ENCODE assay signal across 21 cellular contexts in the genomic region with DNA sequence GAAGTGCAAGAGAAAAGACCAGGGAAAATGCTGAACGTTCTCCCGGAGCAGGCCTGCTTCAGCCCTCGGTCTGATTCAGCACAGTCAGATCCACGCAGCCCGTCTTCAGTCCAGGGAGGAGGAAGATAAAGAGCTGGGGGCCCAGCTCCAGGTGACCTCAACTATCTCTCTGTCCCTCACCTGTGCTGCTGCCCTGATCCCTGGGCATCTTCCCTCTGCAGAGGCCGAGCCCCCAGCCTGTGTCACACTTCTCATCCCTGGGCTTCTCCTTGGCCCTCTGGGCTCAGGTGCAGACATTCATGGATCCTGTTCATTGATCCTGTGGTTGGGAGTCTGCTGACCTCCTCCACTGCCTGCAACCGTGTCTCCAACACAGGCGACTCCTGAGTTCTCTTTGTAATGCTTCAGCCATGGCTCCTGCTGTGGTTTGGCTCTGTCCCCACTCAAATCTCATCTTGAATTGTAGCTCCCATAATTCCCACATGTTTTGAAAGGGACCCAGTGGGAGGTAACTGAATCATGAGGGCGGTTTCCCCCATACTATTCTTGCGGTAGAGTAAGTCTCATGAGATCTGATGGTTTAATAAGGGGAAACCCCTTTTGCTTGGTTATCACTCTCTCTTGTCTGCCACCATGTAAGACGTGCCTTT. TPM values are rescaled to one million over a fixed set of nuclear protein-coding genes. Genes with fewer than 3 reads are reported as not detected.
DNase-seq lines count a peak whose midpoint lies in the region; ATAC-seq, FAIRE-seq and TF ChIP-seq lines count a peak whose summit lies in the region.
"Had no signal": no experiment of that assay in that cellular context is flagged by ENCODE, and none has a peak within 500 bp of the region (broad histone marks: within the 10 kb centered on the region; RNA-seq: fewer than 3 reads in every experiment).

No MANE protein-coding gene starts in this region.

- H3K9ac ChIP-seq in mesenchymal stem cell (ENCODE audit: low read length), result no peak overlapping the region

- no peak overlapping the region for H2AFZ ChIP-seq in mesenchymal stem cell (ENCODE audit: low read depth, low read length)

- peak overlapping the region in 1 of 2 experiments; percentile 51 for H3K4ac ChIP-seq in mesenchymal stem cell (ENCODE audit: low read depth in 1 of 2, low read length in 2 of 2)

- no peak overlapping the region for H2BK15ac ChIP-seq in mesenchymal stem cell (ENCODE audit: low read depth, poor library complexity, severe bottlenecking)

- no peaks in the 10 kb centered on the region for H3K9me3 ChIP-seq in mesenchymal stem cell (ENCODE audit: control insufficient read depth, low read length)
- no peaks in the 10 kb centered on the region for H3K9me3 ChIP-seq in thoracic aorta
- H3K9me3 ChIP-seq: gastrocnemius medialis, tibial nerve had no signal

- H4K8ac ChIP-seq in mesenchymal stem cell (ENCODE audit: low read length), result peak overlapping the region; percentile 27

- no peak overlapping the region for H2BK120ac ChIP-seq in mesenchymal stem cell (ENCODE audit: low read depth, low read length)

- FAIRE-seq in RCC 7860 (lab: Jason Lieb, UNC), result no peak

- peak overlapping the region; percentile 99 for H3K27ac ChIP-seq in brain microvascular endothelial cell
- H3K27ac ChIP-seq in mesenchymal stem cell (ENCODE audit: low read length, poor library complexity, severe bottlenecking), result peak overlapping the region; percentile 96
- peak overlapping the region; percentile 96 for H3K27ac ChIP-seq in thoracic aorta

- peak overlapping the region; percentile 37 to 80 for H3K18ac ChIP-seq in mesenchymal stem cell (ENCODE audit: low read depth in 1 of 2, low read length in 2 of 2)

- H3K4me3 ChIP-seq in brain microvascular endothelial cell (ENCODE audit: low read depth, low read length) (no peak overlapping the region), mesenchymal stem cell (ENCODE audit: insufficient read depth in 1 of 2, low read depth in 1 of 2, low read length in 2 of 2) (no peak overlapping the region), thoracic aorta (no peak overlapping the region)
- H3K4me3 ChIP-seq: gastrocnemius medialis, tibial nerve had no signal

- H3K27me3 ChIP-seq in brain microvascular endothelial cell (replicated peaks) (no peaks in the 10 kb centered on the region), mesenchymal stem cell (ENCODE audit: control insufficient read depth in 1 of 2, insufficient read depth in 1 of 2, low read length in 2 of 2) (no peaks in the 10 kb centered on the region), thoracic aorta (replicated peaks; ENCODE audit: insufficient read depth) (no peaks in the 10 kb centered on the region)
- H3K27me3 ChIP-seq: gastrocnemius medialis, tibial nerve had no signal

- H3K36me3 ChIP-seq in brain microvascular endothelial cell (replicated peaks) (peaks cover 66% of the 10 kb centered on the region), mesenchymal stem cell (ENCODE audit: control insufficient read depth in 1 of 2, insufficient read depth in 2 of 2, low read depth in 1 of 2, low read length in 2 of 2) (peaks cover 0 to 32% of the 10 kb centered on the region in 2 experiments), thoracic aorta (no peaks in the 10 kb centered on the region)
- H3K36me3 ChIP-seq: gastrocnemius medialis had no signal

- H3K14ac ChIP-seq in mesenchymal stem cell (ENCODE audit: low read length in 2 of 2), result no peak overlapping the region

- H3K4me1 ChIP-seq in mesenchymal stem cell (ENCODE audit: control insufficient read depth, insufficient read depth, low read depth, low read length) (peaks cover 37% of the 10 kb centered on the region), thoracic aorta (ENCODE audit: control insufficient read depth in 1 of 2, low read depth in 2 of 2) (peaks cover 44 to 97% of the 10 kb centered on the region in 2 donors)

- peaks cover 4% of the 10 kb centered on the region for H3K79me1 ChIP-seq in mesenchymal stem cell (replicated peaks; ENCODE audit: low read length, poor library complexity, severe bottlenecking)

- DNase-seq in RCC 7860 (ENCODE audit: low spot score) (peak; percentile 33), brain microvascular endothelial cell (peak; percentile 89), mesenchymal stem cell (no peak), thoracic aorta (ENCODE audit: low spot score) (no peak), medulla oblongata (ENCODE audit: extremely low spot score) (no peak), HT-29 (ENCODE audit: low spot score) (no peak), NCI-H2107 (lab: John Stamatoyannopoulos, UW) (no peak)
- DNase-seq: activated CD4-positive, alpha-beta T cell treated with anti-CD3 and anti-CD28 coated beads, Interleukin-2, amount 10 ng/mL, durations not matched to agents 7 days and 5 days; activated CD8-positive, alpha-beta memory T cell treated with anti-CD3 and anti-CD28 coated beads, Interleukin-2, amount 50 U/mL, for 48 hours; activated naive CD4-positive, alpha-beta T cell treated with Interleukin-2 at 50 U/mL for 16 hours; anterior cingulate cortex; cortex of kidney; DND-41; gastrocnemius medialis; left colon; NCI-H2081 treated with DMSO at 0.1 percent for 48 hours; NCI-H524 treated with DMSO at 0.1 percent for 48 hours; retina; SW 1271 had no signal

- H2BK5ac ChIP-seq in mesenchymal stem cell (ENCODE audit: low read depth, low read length, poor library complexity, severe bottlenecking), result peak overlapping the region; percentile 93

- TF ChIP-seq CTCF in brain microvascular endothelial cell (IDR thresholded peaks at IDR 0.05; ENCODE audit: low read depth, low read length, missing control alignments) (no peak), thoracic aorta (IDR thresholded peaks at IDR 0.05) (no peak)

- ATAC-seq in thoracic aorta (ENCODE audit: insufficient number of reproducible peaks, low FRiP score, low read depth), result no peak
- ATAC-seq in GM19397 (IDR thresholded peaks at IDR 0.05; ENCODE audit: unreplicated experiment), result no peak
- ATAC-seq: gastrocnemius medialis, left colon had no signal

- in situ Hi-C loops in brain microvascular endothelial cell (cut with HindIII; ENCODE audit: low pct_ligation_motif_present, low sequenced_read_pairs), result no loop called here

- WGBS in mesenchymal stem cell, result 90% methylated on average over 10 of the region's 11 CpGs

- no peak overlapping the region for H3K4me2 ChIP-seq in mesenchymal stem cell (ENCODE audit: low read length, poor library complexity, severe bottlenecking)

- peak overlapping the region in 1 of 2 experiments; percentile 51 for H3K23ac ChIP-seq in mesenchymal stem cell (ENCODE audit: low read length in 2 of 2)

- H4K91ac ChIP-seq in mesenchymal stem cell (ENCODE audit: low read length), result peak overlapping the region; percentile 70

- peak overlapping the region; percentile 99 for H2AK5ac ChIP-seq in mesenchymal stem cell (ENCODE audit: low read length, severe bottlenecking)

- peak overlapping the region in 1 of 2 experiments; percentile 55 for H2BK12ac ChIP-seq in mesenchymal stem cell (ENCODE audit: low read length in 2 of 2)

RNA-seq across cellular contexts. Expression of a gene that starts 27.9 kb away (rescaled TPM):
- 2,099 TPM for polyA plus RNA-seq in mesenchymal stem cell (2013, experiment 1 of 2)
- polyA plus RNA-seq in mesenchymal stem cell (2013, experiment 2 of 2), result 2,053 TPM
- total RNA-seq in thoracic aorta, result 1,000 to 10,000 TPM in 1 of 2 donors, 100 to 1,000 TPM in 1; 999 to 1,135 TPM
- total RNA-seq in HT-29 (2014; rRNA removed; shearing (Covaris generic)), result 38.4 and 44.2 TPM in 2 replicates
- total RNA-seq: activated CD4-positive, alpha-beta T cell treated with anti-CD3 and anti-CD28 coated beads, Interleukin-2, amount 10 ng/mL, durations not matched to agents 7 days and 5 days had no signal

RNA-seq across cellular contexts. Expression of a gene that starts 28.0 kb away (rescaled TPM):
- 2,271 TPM for polyA plus RNA-seq in mesenchymal stem cell (2013, experiment 1 of 2)
- 2,270 TPM for polyA plus RNA-seq in mesenchymal stem cell (2013, experiment 2 of 2)
- total RNA-seq in thoracic aorta, result 100 to 1,000 TPM; 505 to 852 TPM
- total RNA-seq in HT-29 (2014; rRNA removed; shearing (Covaris generic)), result 0.10 and 0.29 TPM in 2 replicates

Comparison
In these comparisons a context has a peak if more than half of its experiments do, and no peak if none do; other contexts are left out.
1. DNase-seq: peak in RCC 7860 (single experiment) and brain microvascular endothelial cell (single experiment); none in mesenchymal stem cell (single experiment), thoracic aorta (single experiment), medulla oblongata (single experiment), HT-29 (single experiment) and NCI-H2107 (single experiment).
2. RNA of a gene that starts 27.9 kb away (total RNA-seq): 999 to 1,135 TPM in thoracic aorta; 38.4 to 44.2 TPM in HT-29; every median in the first group is over 10 times any median in the second.
3. RNA of a gene that starts 28.0 kb away (total RNA-seq): 505 to 852 TPM in thoracic aorta; 0.10 to 0.29 TPM in HT-29; every median in the first group is over 100 times any median in the second.
4. Peak in every context shown above with its lines, with median percentiles within 50 percentile points of each other: H3K27ac ChIP-seq.